7 cellular contexts compared by ENCODE assay signal in genomic region chr19:54159352-54160181, GRCh38. TPM values are rescaled to one million over a fixed set of nuclear protein-coding genes. Genes with fewer than 3 reads are reported as not detected.
DNase-seq lines count a peak whose midpoint lies in the region; ATAC-seq and TF ChIP-seq lines count a peak whose summit lies in the region.

TSS of gene LENG1 (minus strand) at chr19:54159721. CDS start at chr19:54159695, 26 bp downstream.

- H3K4me1 ChIP-seq in hepatocyte (ENCODE audit: insufficient read depth) = peaks cover 20% of the 10 kb centered on the region

- WGBS in hepatocyte (ENCODE audit: low lambda C conversion rate, missing lambda C conversion rate) = 1% methylated on average over 70 of the region's 72 CpGs

- H3K27ac ChIP-seq in hepatocyte = peak within 1 kb of the TSS; percentile 93

- peaks cover 14% of the 10 kb centered on the region for H3K79me2 ChIP-seq in hepatocyte

- TF ChIP-seq CTCF in hepatocyte (IDR thresholded peaks at IDR 0.05; ENCODE audit: poor library complexity) = peak; percentile 50

- peak within 1 kb of the TSS; percentile 25 for H3K4me3 ChIP-seq in hepatocyte

- H3K36me3 ChIP-seq in hepatocyte (replicated peaks; ENCODE audit: insufficient read depth, low read depth) = no peaks in the 10 kb centered on the region

- H3K9me3 ChIP-seq in hepatocyte (ENCODE audit: low read depth) = no peaks in the 10 kb centered on the region

- no peaks in the 10 kb centered on the region for H3K27me3 ChIP-seq in hepatocyte

- peak; percentile 74 for ATAC-seq in GM18505 (IDR thresholded peaks at IDR 0.05; ENCODE audit: unreplicated experiment)
- ATAC-seq in HG02973 (IDR thresholded peaks at IDR 0.05; ENCODE audit: unreplicated experiment) = peak; percentile 76

- H3K9me2 ChIP-seq in hepatocyte (replicated peaks; ENCODE audit: insufficient read depth) = no peaks in the 10 kb centered on the region

- H2AFZ ChIP-seq in hepatocyte = peak within 1 kb of the TSS; percentile 46

- peak; percentile 92 for TF ChIP-seq POLR2A in GM18505 (IDR thresholded peaks at IDR 0.05; ENCODE audit: borderline replicate concordance, extremely low read depth, insufficient read depth, insufficient read length)

- DNase-seq in NCI-H1930 (lab: John Stamatoyannopoulos, UW) = peak; percentile 100
- DNase-seq in T-helper 9 cell = peak; percentile 94
- peak; percentile 100 for DNase-seq in astrocyte of the hippocampus (ENCODE audit: low read depth, low spot score)
- DNase-seq in hepatocyte (ENCODE audit: low spot score) = peak; percentile 100
- peak; percentile 100 for DNase-seq in renal cortical epithelial cell (ENCODE audit: low read depth)

- peak within 1 kb of the TSS; percentile 90 for H3K4me2 ChIP-seq in hepatocyte

- H4K20me1 ChIP-seq in hepatocyte (ENCODE audit: insufficient read depth, poor library complexity, severe bottlenecking) = no peaks in the 10 kb centered on the region

RNA-seq across cellular contexts. Expression of gene LENG1, which starts in this region (rescaled TPM):
- total RNA-seq in hepatocyte (5.8 and 8.4 TPM in 2 replicates), renal cortical epithelial cell (4.0 and 7.3 TPM in 2 replicates)
- 15.0 and 16.8 TPM in 2 replicates for polyA plus RNA-seq in hepatocyte

Comparison
In these comparisons a context has a peak if more than half of its experiments do, and no peak if none do; other contexts are left out.
1. Peak in every context shown above with its lines: DNase-seq, ATAC-seq, H3K4me3 ChIP-seq and H3K27ac ChIP-seq.